ENCODE assay signal across 8 cellular contexts in the genomic region with DNA sequence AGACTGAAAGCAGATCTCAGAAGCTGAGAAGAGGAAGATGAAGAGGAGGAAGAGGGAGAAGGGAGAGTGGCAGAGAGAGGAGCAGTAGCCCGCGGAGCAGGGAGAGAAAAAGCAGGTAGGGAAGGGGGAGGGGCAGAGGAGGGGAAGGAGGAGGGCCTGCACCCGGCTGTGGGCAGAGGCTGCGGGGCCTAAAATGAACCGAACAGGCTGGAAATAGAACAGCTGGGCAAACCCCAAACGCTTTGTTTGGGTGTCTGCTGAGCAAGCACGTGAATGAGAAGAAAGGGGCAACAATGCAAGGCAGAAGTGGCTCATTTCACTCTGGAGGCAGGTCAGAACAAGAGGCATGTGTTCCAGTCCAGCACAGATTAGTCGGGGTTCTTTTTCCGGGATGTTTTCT. TPM values are rescaled to one million over a fixed set of nuclear protein-coding genes. Genes with fewer than 3 reads are reported as not detected.
A peak's percentile ranks its signal among the peaks of the same experiment; 100 is the strongest.
DNase-seq lines count a peak whose midpoint lies in the region; ATAC-seq, FAIRE-seq and TF ChIP-seq lines count a peak whose summit lies in the region.

No MANE protein-coding gene starts in this region.

- no peaks in the 10 kb centered on the region for H3K9me2 ChIP-seq in MM.1S (replicated peaks; ENCODE audit: insufficient read depth, low read length)

- TF ChIP-seq CTCF in GM06990 (IDR thresholded peaks at IDR 0.05; ENCODE audit: insufficient read depth, low read length, poor library complexity, severe bottlenecking) = no peak
- TF ChIP-seq CTCF in MM.1S (IDR thresholded peaks at IDR 0.05; ENCODE audit: low read length) = no peak
- no peak for TF ChIP-seq CTCF in fibroblast of the aortic adventitia (IDR thresholded peaks at IDR 0.05; ENCODE audit: insufficient read depth, low read length)

- no peaks in the 10 kb centered on the region for H3F3A ChIP-seq in MM.1S (ENCODE audit: insufficient read depth, low read length)

- peak overlapping the region; percentile 73; the same call in 1 of the 2 replicates for H3K4me2 ChIP-seq in MM.1S (ENCODE audit: low read depth, low read length)

- no peaks in the 10 kb centered on the region for H3K79me2 ChIP-seq in MM.1S (ENCODE audit: low read length)

- peak overlapping the region; percentile 30; the same call in 1 of the 2 replicates for H3K9ac ChIP-seq in MM.1S (ENCODE audit: low read length)

- H3K4me3 ChIP-seq in GM06990 (replicated peaks; ENCODE audit: low read depth, low read length) (no peak overlapping the region), MM.1S (ENCODE audit: low read length) (peak overlapping the region; percentile 32; the same call in 1 of the 2 replicates), fibroblast of the aortic adventitia (ENCODE audit: low read depth, low read length) (no peak overlapping the region)

- no peaks in the 10 kb centered on the region for H3K9me3 ChIP-seq in MM.1S (replicated peaks; ENCODE audit: insufficient read depth, low read length)

- no peaks in the 10 kb centered on the region for H3K36me3 ChIP-seq in GM06990 (ENCODE audit: control insufficient read depth, insufficient read depth, low read length)
- H3K36me3 ChIP-seq in MM.1S (replicated peaks; ENCODE audit: insufficient read depth, low read length) = no peaks in the 10 kb centered on the region

- peak overlapping the region; percentile 58; the same call in 1 of the 2 replicates for H2AFZ ChIP-seq in MM.1S (ENCODE audit: low read length)

- DNase-seq in GM06990 (ENCODE audit: extremely low read depth, insufficient read length) (peak; percentile 37), GM19239 (ENCODE audit: insufficient read length, low spot score) (no peak), MM.1S (peak; percentile 74), fibroblast of the aortic adventitia (ENCODE audit: low read depth) (peak; percentile 11), activated gamma-delta T cell treated with Interleukin-2 at 50 U/mL for 16 hours (no peak), T-helper 2 cell (no peak), CD1c-positive myeloid dendritic cell (ENCODE audit: extremely low spot score) (no peak)

- H3K27me3 ChIP-seq in GM06990 (replicated peaks; ENCODE audit: control insufficient read depth, insufficient read depth, low read length) = no peaks in the 10 kb centered on the region
- no peaks in the 10 kb centered on the region for H3K27me3 ChIP-seq in MM.1S (replicated peaks; ENCODE audit: insufficient read depth, low read length)

- peak; percentile 57 for FAIRE-seq in GM19239 (lab: Jason Lieb, UNC)

- peaks cover 14% of the 10 kb centered on the region for H3K4me1 ChIP-seq in MM.1S (ENCODE audit: low read length)

- H3K27ac ChIP-seq in MM.1S (ENCODE audit: low read length) = peak overlapping the region; percentile 70; the same call in 1 of the 2 replicates

- no peaks in the 10 kb centered on the region for H4K20me1 ChIP-seq in MM.1S (ENCODE audit: insufficient read depth, low read length)

- no peak for ATAC-seq in HG03520 (IDR thresholded peaks at IDR 0.05; ENCODE audit: unreplicated experiment)

RNA-seq across cellular contexts. Expression of a gene that starts 33.5 kb away (rescaled TPM):
- 4.7 and 6.8 TPM in 2 replicates for total RNA-seq in fibroblast of the aortic adventitia (ENCODE audit: low replicate concordance)

Comparison
In these comparisons a context has a peak if more than half of its experiments do, and no peak if none do; other contexts are left out.
1. DNase-seq: peak in GM06990 (single experiment), MM.1S (single experiment) and fibroblast of the aortic adventitia (single experiment); none in GM19239 (single experiment), activated gamma-delta T cell treated with Interleukin-2 at 50 U/mL for 16 hours (single experiment), T-helper 2 cell (0 of 5) and CD1c-positive myeloid dendritic cell (single experiment).